Comparison of ENCODE assay signal across 1 cellular context in genomic region chr14:100584056-100585031, GRCh38.
TF ChIP-seq lines count a peak whose summit lies in the region.

No MANE protein-coding gene starts in this region.

TF ChIP-seq in IMR-90, 13 proteins besides CTCF, POLR2A, EP300 and RAD21:
- TF ChIP-seq RFX5 (IDR thresholded peaks at IDR 0.05; ENCODE audit: low read depth, low read length) = no peak
- no peak for TF ChIP-seq FOS (IDR thresholded peaks at IDR 0.05; ENCODE audit: low read depth, low read length)
- TF ChIP-seq MXI1 (IDR thresholded peaks at IDR 0.05; ENCODE audit: borderline replicate concordance, low read depth, low read length) = no peak
- no peak for TF ChIP-seq ELK1 (IDR thresholded peaks at IDR 0.05; ENCODE audit: borderline replicate concordance, low read depth, low read length)
- TF ChIP-seq CEBPB (IDR thresholded peaks at IDR 0.05; ENCODE audit: low read depth, low read length) = no peak
- TF ChIP-seq BHLHE40 (IDR thresholded peaks at IDR 0.05; ENCODE audit: low read depth, low read length) = no peak
- no peak for TF ChIP-seq CHD1 (IDR thresholded peaks at IDR 0.05; ENCODE audit: low read depth, low read length)
- no peak for TF ChIP-seq RCOR1 (IDR thresholded peaks at IDR 0.05; ENCODE audit: insufficient replicate concordance, low read length)
- no peak for TF ChIP-seq MAFK (IDR thresholded peaks at IDR 0.05; ENCODE audit: low read depth, low read length)
- no peak for TF ChIP-seq USF2 (IDR thresholded peaks at IDR 0.05; ENCODE audit: low read depth, low read length)
- TF ChIP-seq MAZ (IDR thresholded peaks at IDR 0.05; ENCODE audit: borderline replicate concordance, low read depth, low read length) = no peak
- TF ChIP-seq SMC3 (IDR thresholded peaks at IDR 0.05; ENCODE audit: low read depth, low read length) = no peak
- no peak for TF ChIP-seq NFE2L2 (IDR thresholded peaks at IDR 0.05; ENCODE audit: low read depth, low read length)
